In genomic region chr1:32992489-32993214, GRCh38 we compare ENCODE assay signal across 8 cellular contexts. TPM values are rescaled to one million over a fixed set of nuclear protein-coding genes. Genes with fewer than 3 reads are reported as not detected.
DNase-seq lines count a peak whose midpoint lies in the region; ATAC-seq and TF ChIP-seq lines count a peak whose summit lies in the region.

No MANE protein-coding gene starts in this region.

- H3K9me3 Mint-ChIP-seq in activated CD8-positive, alpha-beta memory T cell treated with anti-CD3 and anti-CD28 coated beads, Interleukin-2, amount 10 ng/mL, durations not matched to agents 7 days and 5 days (ENCODE audit: low read depth), result no peaks in the 10 kb centered on the region

- TF ChIP-seq POLR2A in GM18505 (IDR thresholded peaks at IDR 0.05; ENCODE audit: borderline replicate concordance, extremely low read depth, insufficient read depth, insufficient read length), result no peak

- TF ChIP-seq CTCF in omental fat pad (IDR thresholded peaks at IDR 0.05), result no peak

- no peaks in the 10 kb centered on the region for H3K27me3 Mint-ChIP-seq in activated CD8-positive, alpha-beta memory T cell treated with anti-CD3 and anti-CD28 coated beads, Interleukin-2, amount 10 ng/mL, durations not matched to agents 7 days and 5 days

- peaks cover 57% of the 10 kb centered on the region for H3K4me1 Mint-ChIP-seq in activated CD8-positive, alpha-beta memory T cell treated with anti-CD3 and anti-CD28 coated beads, Interleukin-2, amount 10 ng/mL, durations not matched to agents 7 days and 5 days

- peaks cover 3% of the 10 kb centered on the region for H3K36me3 Mint-ChIP-seq in activated CD8-positive, alpha-beta memory T cell treated with anti-CD3 and anti-CD28 coated beads, Interleukin-2, amount 10 ng/mL, durations not matched to agents 7 days and 5 days

- no peak overlapping the region for H3K4me3 Mint-ChIP-seq in activated CD8-positive, alpha-beta memory T cell treated with anti-CD3 and anti-CD28 coated beads, Interleukin-2, amount 10 ng/mL, durations not matched to agents 7 days and 5 days

- H3K27ac Mint-ChIP-seq in activated CD8-positive, alpha-beta memory T cell treated with anti-CD3 and anti-CD28 coated beads, Interleukin-2, amount 10 ng/mL, durations not matched to agents 7 days and 5 days, result peak overlapping the region; percentile 85

- CTCF ChIA-PET in activated CD8-positive, alpha-beta memory T cell treated with anti-CD3 and anti-CD28 coated beads, Interleukin-2, amount 10 ng/mL, durations not matched to agents 7 days and 5 days (lab: Charles Lee), result interaction anchor here (0.6 to 4.1 kb wide), 7 partner anchors 8 to 220 kb away, joined by 3 to 15 read pairs (median 5); no protein-coding TSS in a partner anchor

- DNase-seq in A172 (ENCODE audit: low spot score) (peak; percentile 91), NCI-H187 treated with DMSO at 0.1 percent for 48 hours (lab: John Stamatoyannopoulos, UW) (peak; percentile 18), fibroblast of peridontal ligament (ENCODE audit: extremely low read depth) (peak; percentile 95), omental fat pad (ENCODE audit: low spot score) (peak; percentile 48), NCI-H2081 treated with DMSO at 0.1 percent for 48 hours (lab: John Stamatoyannopoulos, UW) (no peak)
- DNase-seq in activated CD8-positive, alpha-beta memory T cell treated with anti-CD3 and anti-CD28 coated beads, Interleukin-2, amount 10 ng/mL, durations not matched to agents 7 days and 5 days, result peak; percentile 85

- ATAC-seq in GM18505 (IDR thresholded peaks at IDR 0.05; ENCODE audit: unreplicated experiment) (peak; percentile 64), HG02852 (IDR thresholded peaks at IDR 0.05; ENCODE audit: unreplicated experiment) (peak; percentile 72), omental fat pad (ENCODE audit: low FRiP score) (peak; percentile 62)
- ATAC-seq in activated CD8-positive, alpha-beta memory T cell treated with anti-CD3 and anti-CD28 coated beads, Interleukin-2, amount 10 ng/mL, durations not matched to agents 7 days and 5 days, result peak; percentile 73

RNA-seq across cellular contexts. Expression of gene RNF19B, which starts 28.0 kb away (rescaled TPM):
- total RNA-seq in A172 (2014; rRNA removed; shearing (Covaris generic)), result 7.4 and 7.9 TPM in 2 replicates
- total RNA-seq in activated CD8-positive, alpha-beta memory T cell treated with anti-CD3 and anti-CD28 coated beads, Interleukin-2, amount 10 ng/mL, durations not matched to agents 7 days and 5 days, result 10 to 100 TPM; 31.6 to 47.4 TPM
- total RNA-seq in omental fat pad, result 10 to 100 TPM; 15.0 to 38.8 (median 29.2) TPM

RNA-seq across cellular contexts. Expression of gene AK2, which starts 44.0 kb away (rescaled TPM):
- 160 and 171 TPM in 2 replicates for total RNA-seq in A172 (2014; rRNA removed; shearing (Covaris generic))
- 100 to 1,000 TPM; 218 to 279 TPM for total RNA-seq in activated CD8-positive, alpha-beta memory T cell treated with anti-CD3 and anti-CD28 coated beads, Interleukin-2, amount 10 ng/mL, durations not matched to agents 7 days and 5 days
- total RNA-seq in omental fat pad, result 100 to 1,000 TPM; 146 to 297 (median 161) TPM
